In the genomic region with DNA sequence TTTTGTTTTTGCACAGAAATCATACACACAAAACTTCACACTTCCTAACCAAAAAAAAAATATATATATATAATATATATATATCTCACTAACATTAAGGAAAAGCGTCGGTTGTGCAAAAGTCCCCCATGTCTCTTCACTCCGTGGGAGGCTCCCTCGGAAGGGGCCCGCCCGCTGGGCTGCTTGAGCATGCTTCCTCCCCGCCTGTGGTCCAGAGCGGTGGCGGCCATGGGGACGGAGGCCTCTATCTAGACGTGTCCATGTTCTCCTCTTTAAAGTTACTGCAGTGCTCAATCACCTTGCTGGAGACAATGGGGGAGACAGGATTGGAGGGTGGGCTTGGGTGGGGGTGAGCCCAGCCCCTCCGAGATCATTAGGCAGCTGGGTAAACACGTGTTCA, we compare ENCODE assay signal across 21 cellular contexts. TPM values are rescaled to one million over a fixed set of nuclear protein-coding genes. Genes with fewer than 3 reads are reported as not detected.
DNase-seq lines count a peak whose midpoint lies in the region; TF ChIP-seq lines count a peak whose summit lies in the region.
"Had no signal": no experiment of that assay in that cellular context is flagged by ENCODE, and none has a peak within 500 bp of the region (broad histone marks: within the 10 kb centered on the region; RNA-seq: fewer than 3 reads in every experiment).

No MANE protein-coding gene starts in this region.

- H3K27ac ChIP-seq in RWPE1: peak overlapping the region; percentile 12; the same call in 1 of the 2 replicates
- H3K27ac ChIP-seq: 22Rv1, A549, BLaER1 had no signal

- no peak for TF ChIP-seq CTCF in RWPE1 (conservative IDR thresholded peaks at IDR 0.05; ENCODE audit: low read depth)
- TF ChIP-seq CTCF in glutamatergic neuron (IDR thresholded peaks at IDR 0.05; ENCODE audit: partially characterized antibody, unreplicated experiment): no peak

- CTCF ChIA-PET in RWPE1 (lab: Yijun Ruan, JAX): interaction anchor here (0.6 to 1.4 kb wide), 2 partner anchors 29 to 45 kb away, joined by 4 to 7 read pairs; partner anchors contain the start of gene PKN3

- POLR2A ChIA-PET in RWPE1 (lab: Yijun Ruan, JAX; ENCODE audit: low non-redundant PET): no interaction called here

- DNase-seq in activated CD4-positive, alpha-beta T cell treated with anti-CD3 and anti-CD28 coated beads, Interleukin-2, amount 10 ng/mL, durations not matched to agents 24 days and 14 days: peak; percentile 48
- DNase-seq in activated CD4-positive, alpha-beta T cell treated with anti-CD3 and anti-CD28 coated beads, Interleukin-2, amount 50 U/mL, for 1 hour: no peak
- DNase-seq in RWPE1 (ENCODE audit: low spot score): no peak
- no peak for DNase-seq in glutamatergic neuron
- peak; percentile 73 for DNase-seq in posterior vena cava (ENCODE audit: low spot score)
- no peak for DNase-seq in HUDEP-2 (lab: John Stamatoyannopoulos, UW; ENCODE audit: unreplicated experiment in 76 of 76)
- no peak for DNase-seq in MV-4-11 (lab: John Stamatoyannopoulos, UW)
- DNase-seq: BE2C; C1 segment of cervical spinal cord; CD4-positive, alpha-beta memory T cell; CD4-positive, CD25-positive, alpha-beta regulatory T cell; CD8-positive, alpha-beta memory T cell; COR-L47; DMS 273 treated with DMSO at 0.1 percent for 48 hours; DMS153; DMS79 treated with DMSO at 0.1 percent for 48 hours; GF-D8 had no signal

- peaks cover 4% of the 10 kb centered on the region for H3K4me1 Mint-ChIP-seq in activated CD4-positive, alpha-beta T cell treated with anti-CD3 and anti-CD28 coated beads, Interleukin-2, amount 10 ng/mL, durations not matched to agents 24 days and 14 days
- H3K4me1 Mint-ChIP-seq in glutamatergic neuron (ENCODE audit: low read depth, unreplicated experiment): peaks cover 11% of the 10 kb centered on the region

- intact Hi-C loops in activated CD4-positive, alpha-beta T cell treated with anti-CD3 and anti-CD28 coated beads, Interleukin-2, amount 10 ng/mL, durations not matched to agents 24 days and 14 days (cut with micrococcal nuclease): no loop called here
- intact Hi-C loops in posterior vena cava (cut with DNase I): no loop called here

- H3K36me3 Mint-ChIP-seq in activated CD4-positive, alpha-beta T cell treated with anti-CD3 and anti-CD28 coated beads, Interleukin-2, amount 10 ng/mL, durations not matched to agents 24 days and 14 days (ENCODE audit: low read depth): peaks cover 10% of the 10 kb centered on the region
- no peaks in the 10 kb centered on the region for H3K36me3 Mint-ChIP-seq in glutamatergic neuron (ENCODE audit: unreplicated experiment)

- no peak overlapping the region for H3K27ac Mint-ChIP-seq in activated CD4-positive, alpha-beta T cell treated with anti-CD3 and anti-CD28 coated beads, Interleukin-2, amount 10 ng/mL, durations not matched to agents 24 days and 14 days
- peak overlapping the region; percentile 48 for H3K27ac Mint-ChIP-seq in glutamatergic neuron (ENCODE audit: unreplicated experiment)
- H3K27ac Mint-ChIP-seq: CD4-positive, alpha-beta memory T cell; CD4-positive, CD25-positive, alpha-beta regulatory T cell; CD8-positive, alpha-beta memory T cell had no signal

- no peak overlapping the region for H3K4me3 Mint-ChIP-seq in activated CD4-positive, alpha-beta T cell treated with anti-CD3 and anti-CD28 coated beads, Interleukin-2, amount 10 ng/mL, durations not matched to agents 24 days and 14 days
- no peak overlapping the region for H3K4me3 Mint-ChIP-seq in glutamatergic neuron (ENCODE audit: unreplicated experiment)
- H3K4me3 Mint-ChIP-seq: CD14-positive monocyte; CD4-positive, alpha-beta memory T cell; CD4-positive, CD25-positive, alpha-beta regulatory T cell; CD8-positive, alpha-beta memory T cell had no signal

- no peaks in the 10 kb centered on the region for H3K9me3 Mint-ChIP-seq in activated CD4-positive, alpha-beta T cell treated with anti-CD3 and anti-CD28 coated beads, Interleukin-2, amount 10 ng/mL, durations not matched to agents 24 days and 14 days
- no peaks in the 10 kb centered on the region for H3K9me3 Mint-ChIP-seq in glutamatergic neuron (ENCODE audit: unreplicated experiment)
- H3K9me3 Mint-ChIP-seq: CD14-positive monocyte; CD4-positive, alpha-beta memory T cell; CD4-positive, CD25-positive, alpha-beta regulatory T cell; CD8-positive, alpha-beta memory T cell had no signal

- H3K27me3 Mint-ChIP-seq in activated CD4-positive, alpha-beta T cell treated with anti-CD3 and anti-CD28 coated beads, Interleukin-2, amount 10 ng/mL, durations not matched to agents 24 days and 14 days: no peaks in the 10 kb centered on the region
- no peaks in the 10 kb centered on the region for H3K27me3 Mint-ChIP-seq in glutamatergic neuron (ENCODE audit: unreplicated experiment)
- H3K27me3 Mint-ChIP-seq: CD4-positive, alpha-beta memory T cell; CD4-positive, CD25-positive, alpha-beta regulatory T cell; CD8-positive, alpha-beta memory T cell had no signal

RNA-seq across cellular contexts. Expression of gene ZDHHC12, which starts 7.2 kb away (rescaled TPM):
- 46.9 and 48.4 TPM in 2 replicates for total RNA-seq in activated CD4-positive, alpha-beta T cell treated with anti-CD3 and anti-CD28 coated beads, Interleukin-2, amount 10 ng/mL, durations not matched to agents 24 days and 14 days
- total RNA-seq in glutamatergic neuron (ENCODE audit: unreplicated experiment) (18.2 TPM), posterior vena cava (1 to 10 TPM; 8.3 to 8.6 TPM)

RNA-seq across cellular contexts. Expression of gene PKN3, which starts 28.8 kb away (rescaled TPM):
- total RNA-seq in activated CD4-positive, alpha-beta T cell treated with anti-CD3 and anti-CD28 coated beads, Interleukin-2, amount 10 ng/mL, durations not matched to agents 24 days and 14 days: 22.9 and 24.3 TPM in 2 replicates
- 4.3 TPM for total RNA-seq in glutamatergic neuron (ENCODE audit: unreplicated experiment)
- 10 to 100 TPM in 1 of 2 donors, 1 to 10 TPM in 1; 8.8 to 11.4 TPM for total RNA-seq in posterior vena cava

RNA-seq across cellular contexts. Expression of gene ZER1, which starts 40.6 kb away (rescaled TPM):
- total RNA-seq in activated CD4-positive, alpha-beta T cell treated with anti-CD3 and anti-CD28 coated beads, Interleukin-2, amount 10 ng/mL, durations not matched to agents 24 days and 14 days: 12.3 and 14.4 TPM in 2 replicates
- total RNA-seq in glutamatergic neuron (ENCODE audit: unreplicated experiment) (38.0 TPM), posterior vena cava (10 to 100 TPM; 28.1 to 28.9 TPM)

RNA-seq across cellular contexts. Expression of gene SET, which starts 42.1 kb away (rescaled TPM):
- 831 and 846 TPM in 2 replicates for total RNA-seq in activated CD4-positive, alpha-beta T cell treated with anti-CD3 and anti-CD28 coated beads, Interleukin-2, amount 10 ng/mL, durations not matched to agents 24 days and 14 days
- total RNA-seq in glutamatergic neuron (ENCODE audit: unreplicated experiment): 387 TPM
- total RNA-seq in posterior vena cava: 100 to 1,000 TPM; 189 to 240 TPM

RNA-seq across cellular contexts. Expression of gene TBC1D13, which starts 56.0 kb away (rescaled TPM):
- total RNA-seq in activated CD4-positive, alpha-beta T cell treated with anti-CD3 and anti-CD28 coated beads, Interleukin-2, amount 10 ng/mL, durations not matched to agents 24 days and 14 days: 19.2 and 19.9 TPM in 2 replicates
- total RNA-seq in glutamatergic neuron (ENCODE audit: unreplicated experiment): 25.6 TPM
- 10 to 100 TPM; 19.2 to 21.3 TPM for total RNA-seq in posterior vena cava

Comparison
In these comparisons a context has a peak if more than half of its experiments do, and no peak if none do; other contexts are left out.
1. DNase-seq: peak in activated CD4-positive, alpha-beta T cell treated with anti-CD3 and anti-CD28 coated beads, Interleukin-2, amount 10 ng/mL, durations not matched to agents 24 days and 14 days (single experiment) and posterior vena cava (single experiment); none in activated CD4-positive, alpha-beta T cell treated with anti-CD3 and anti-CD28 coated beads, Interleukin-2, amount 50 U/mL, for 1 hour (single experiment), RWPE1 (single experiment), glutamatergic neuron (single experiment), HUDEP-2 (0 of 76) and MV-4-11 (single experiment).